ENCODE assay signal across 33 cellular contexts in genomic region chr3:156297582-156297981, GRCh38.
"Had no signal": no experiment of that assay in that cellular context is flagged by ENCODE, and none has a peak within 500 bp of the region (broad histone marks: within the 10 kb centered on the region; RNA-seq: fewer than 3 reads in every experiment).

No MANE protein-coding gene starts in this region.

- ATAC-seq: activated CD8-positive, alpha-beta T cell treated with anti-CD3 and anti-CD28 coated beads for 36 hours; activated naive CD8-positive, alpha-beta T cell treated with anti-CD3 and anti-CD28 coated beads, Interleukin-2, amount 50 U/mL, for 24 hours; activated T-cell treated with anti-CD3 and anti-CD28 coated beads, Interleukin-2, amount 50 U/mL, for 4 hours; activated T-cell treated with anti-CD3 and anti-CD28 coated beads, Interleukin-2, amount 50 U/mL, for 72 hours; activated T-helper 17 cell treated with anti-CD3 and anti-CD28 coated beads, Interleukin-2, amount 50 U/mL, for 72 hours had no signal

- H3K9me3 ChIP-seq: ascending aorta, breast epithelium had no signal

- H3K36me3 Mint-ChIP-seq: activated CD4-positive, alpha-beta memory T cell treated with anti-CD3 and anti-CD28 coated beads for 36 hours; activated naive CD4-positive, alpha-beta T cell treated with anti-CD3 and anti-CD28 coated beads, Interleukin-2, amount 50 U/mL, for 24 hours; activated naive CD8-positive, alpha-beta T cell; activated naive CD8-positive, alpha-beta T cell treated with anti-CD3 and anti-CD28 coated beads, Interleukin-2, amount 10 ng/mL, durations not matched to agents 7 days and 5 days had no signal

- DNase-seq: activated B cell treated with CpG ODN at 0.5 μM for 24 hours; activated CD4-positive, alpha-beta memory T cell treated with anti-CD3 and anti-CD28 coated beads for 36 hours; activated CD4-positive, alpha-beta T cell treated with anti-CD3 and anti-CD28 coated beads for 4 hours; activated CD4-positive, alpha-beta T cell treated with anti-CD3 and anti-CD28 coated beads, Interleukin-2, amount 10 ng/mL, durations not matched to agents 24 days and 14 days; activated CD4-positive, alpha-beta T cell treated with anti-CD3 and anti-CD28 coated beads, Interleukin-2, amount 50 U/mL, for 1 hour; activated CD4-positive, alpha-beta T cell treated with anti-CD3 and anti-CD28 coated beads, Interleukin-2, amount 50 U/mL, for 4 hours; activated CD4-positive, CD25-positive, alpha-beta regulatory T cell treated with anti-CD3 and anti-CD28 coated beads, Interleukin-2, amount 50 U/mL, for 72 hours; activated CD8-positive, alpha-beta memory T cell treated with anti-CD3 and anti-CD28 coated beads, Interleukin-2, amount 50 U/mL, for 4 hours; activated CD8-positive, alpha-beta T cell treated with anti-CD3 and anti-CD28 coated beads for 36 hours; activated effector memory CD4-positive, alpha-beta T cell treated with anti-CD3 and anti-CD28 coated beads, Interleukin-2, amount 50 U/mL, for 16 hours; activated gamma-delta T cell treated with Interleukin-2 at 50 U/mL for 16 hours; activated naive CD4-positive, alpha-beta T cell; activated naive CD4-positive, alpha-beta T cell treated with anti-CD3 and anti-CD28 coated beads for 36 hours; activated naive CD8-positive, alpha-beta T cell treated with anti-CD3 and anti-CD28 coated beads, Interleukin-2, amount 10 ng/mL, durations not matched to agents 7 days and 5 days; activated naive CD8-positive, alpha-beta T cell treated with anti-CD3 and anti-CD28 coated beads, Interleukin-2, amount 50 U/mL, for 24 hours; activated T-cell treated with anti-CD3 and anti-CD28 coated beads for 4 hours; activated T-cell treated with anti-CD3 and anti-CD28 coated beads, Interleukin-2, amount 50 U/mL, for 1 hour; activated T-cell treated with anti-CD3 and anti-CD28 coated beads, Interleukin-2, amount 50 U/mL, for 4 hours; activated T-cell treated with anti-CD3 and anti-CD28 coated beads, Interleukin-2, amount 50 U/mL, for 72 hours; brain microvascular endothelial cell; central memory CD4-positive, alpha-beta T cell; T-helper 1 cell; T-helper 2 cell; T-helper 9 cell had no signal

- H3K4me1 Mint-ChIP-seq: activated B cell treated with CpG ODN at 0.5 μM for 24 hours; activated CD4-positive, alpha-beta T cell treated with anti-CD3 and anti-CD28 coated beads, Interleukin-2, amount 10 ng/mL, durations not matched to agents 24 days and 14 days; activated naive CD4-positive, alpha-beta T cell treated with anti-CD3 and anti-CD28 coated beads, Interleukin-2, amount 50 U/mL, for 24 hours; activated naive CD8-positive, alpha-beta T cell treated with anti-CD3 and anti-CD28 coated beads, Interleukin-2, amount 10 ng/mL, durations not matched to agents 7 days and 5 days; activated naive CD8-positive, alpha-beta T cell treated with anti-CD3 and anti-CD28 coated beads, Interleukin-2, amount 50 U/mL, for 24 hours; activated T-helper 17 cell treated with anti-CD3 and anti-CD28 coated beads, Interleukin-2, amount 50 U/mL, for 72 hours had no signal

- H3K4me3 Mint-ChIP-seq: activated B cell treated with CpG ODN at 0.5 μM for 24 hours; activated CD4-positive, alpha-beta memory T cell treated with anti-CD3 and anti-CD28 coated beads for 36 hours; activated CD4-positive, alpha-beta T cell treated with anti-CD3 and anti-CD28 coated beads, Interleukin-2, amount 10 ng/mL, durations not matched to agents 24 days and 14 days; activated CD8-positive, alpha-beta T cell treated with anti-CD3 and anti-CD28 coated beads for 36 hours; activated naive CD4-positive, alpha-beta T cell treated with anti-CD3 and anti-CD28 coated beads for 36 hours; activated naive CD4-positive, alpha-beta T cell treated with anti-CD3 and anti-CD28 coated beads, Interleukin-2, amount 50 U/mL, for 24 hours; activated naive CD8-positive, alpha-beta T cell; activated naive CD8-positive, alpha-beta T cell treated with anti-CD3 and anti-CD28 coated beads, Interleukin-2, amount 10 ng/mL, durations not matched to agents 7 days and 5 days; activated naive CD8-positive, alpha-beta T cell treated with anti-CD3 and anti-CD28 coated beads, Interleukin-2, amount 50 U/mL, for 24 hours; activated T-cell treated with anti-CD3 and anti-CD28 coated beads, Interleukin-2, amount 50 U/mL, for 4 hours; activated T-cell treated with anti-CD3 and anti-CD28 coated beads, Interleukin-2, amount 50 U/mL, for 72 hours; activated T-helper 1 cell treated with anti-CD3 and anti-CD28 coated beads, Interleukin-12 subunit alpha, Interleukin-12 subunit beta, Interleukin-2, Interleukin-4 antibody, amounts not matched to agents 30 ng/mL and 10 ng/mL and 1 ng/mL, durations not matched to agents 14 hours and 24 hours and 36 hours; activated T-helper 17 cell treated with anti-CD3 and anti-CD28 coated beads, Interleukin-2, amount 50 U/mL, for 72 hours; T-helper 1 cell treated with Interleukin-12 subunit alpha and Interleukin-12 subunit beta and Interleukin-4 antibody, amounts not matched to agents 30 μg/mL and 1 μg/mL, for 36 hours; T-helper 2 cell treated with Interferon-gamma antibody and Interleukin-4, amounts not matched to agents 5 μg/mL and 100 μg/mL, for 36 hours had no signal

- H3K36me3 ChIP-seq: ascending aorta, brain microvascular endothelial cell, breast epithelium had no signal

- H3K4me3 ChIP-seq: ascending aorta, breast epithelium had no signal

- H3K27me3 ChIP-seq: ascending aorta, brain microvascular endothelial cell had no signal

- H3K27ac Mint-ChIP-seq: activated B cell treated with CpG ODN at 0.5 μM for 24 hours; activated CD4-positive, alpha-beta memory T cell treated with anti-CD3 and anti-CD28 coated beads for 36 hours; activated CD4-positive, alpha-beta T cell treated with anti-CD3 and anti-CD28 coated beads, Interleukin-2, amount 10 ng/mL, durations not matched to agents 24 days and 14 days; activated CD8-positive, alpha-beta T cell treated with anti-CD3 and anti-CD28 coated beads for 36 hours; activated naive CD4-positive, alpha-beta T cell treated with anti-CD3 and anti-CD28 coated beads for 36 hours; activated naive CD4-positive, alpha-beta T cell treated with anti-CD3 and anti-CD28 coated beads, Interleukin-2, amount 50 U/mL, for 24 hours; activated naive CD8-positive, alpha-beta T cell; activated naive CD8-positive, alpha-beta T cell treated with anti-CD3 and anti-CD28 coated beads, Interleukin-2, amount 10 ng/mL, durations not matched to agents 7 days and 5 days; activated naive CD8-positive, alpha-beta T cell treated with anti-CD3 and anti-CD28 coated beads, Interleukin-2, amount 50 U/mL, for 24 hours; activated T-cell treated with anti-CD3 and anti-CD28 coated beads, Interleukin-2, amount 50 U/mL, for 72 hours; activated T-helper 1 cell treated with anti-CD3 and anti-CD28 coated beads, Interleukin-12 subunit alpha, Interleukin-12 subunit beta, Interleukin-2, Interleukin-4 antibody, amounts not matched to agents 30 ng/mL and 10 ng/mL and 1 ng/mL, durations not matched to agents 14 hours and 24 hours and 36 hours; activated T-helper 17 cell treated with anti-CD3 and anti-CD28 coated beads, Interleukin-2, amount 50 U/mL, for 72 hours; T-helper 1 cell treated with Interleukin-12 subunit alpha and Interleukin-12 subunit beta and Interleukin-4 antibody, amounts not matched to agents 30 μg/mL and 1 μg/mL, for 36 hours; T-helper 2 cell treated with Interferon-gamma antibody and Interleukin-4, amounts not matched to agents 5 μg/mL and 100 μg/mL, for 36 hours had no signal

- H3K4me1 ChIP-seq: breast epithelium had no signal

- H3K27ac ChIP-seq: ascending aorta, brain microvascular endothelial cell, breast epithelium, VCaP had no signal

- H3K9me3 Mint-ChIP-seq: activated B cell treated with CpG ODN at 0.5 μM for 24 hours; activated CD4-positive, alpha-beta memory T cell treated with anti-CD3 and anti-CD28 coated beads for 36 hours; activated CD4-positive, alpha-beta T cell treated with anti-CD3 and anti-CD28 coated beads, Interleukin-2, amount 10 ng/mL, durations not matched to agents 24 days and 14 days; activated CD8-positive, alpha-beta T cell treated with anti-CD3 and anti-CD28 coated beads for 36 hours; activated naive CD4-positive, alpha-beta T cell treated with anti-CD3 and anti-CD28 coated beads for 36 hours; activated naive CD4-positive, alpha-beta T cell treated with anti-CD3 and anti-CD28 coated beads, Interleukin-2, amount 50 U/mL, for 24 hours; activated naive CD8-positive, alpha-beta T cell treated with anti-CD3 and anti-CD28 coated beads, Interleukin-2, amount 10 ng/mL, durations not matched to agents 7 days and 5 days; activated naive CD8-positive, alpha-beta T cell treated with anti-CD3 and anti-CD28 coated beads, Interleukin-2, amount 50 U/mL, for 24 hours; activated T-cell treated with anti-CD3 and anti-CD28 coated beads, Interleukin-2, amount 50 U/mL, for 4 hours; activated T-cell treated with anti-CD3 and anti-CD28 coated beads, Interleukin-2, amount 50 U/mL, for 72 hours; activated T-helper 1 cell treated with anti-CD3 and anti-CD28 coated beads, Interleukin-12 subunit alpha, Interleukin-12 subunit beta, Interleukin-2, Interleukin-4 antibody, amounts not matched to agents 30 ng/mL and 10 ng/mL and 1 ng/mL, durations not matched to agents 14 hours and 24 hours and 36 hours; activated T-helper 17 cell treated with anti-CD3 and anti-CD28 coated beads, Interleukin-2, amount 50 U/mL, for 72 hours; T-helper 1 cell treated with Interleukin-12 subunit alpha and Interleukin-12 subunit beta and Interleukin-4 antibody, amounts not matched to agents 30 μg/mL and 1 μg/mL, for 36 hours; T-helper 2 cell treated with Interferon-gamma antibody and Interleukin-4, amounts not matched to agents 5 μg/mL and 100 μg/mL, for 36 hours had no signal
